ENCODE assay signal across 8 cellular contexts in the genomic region with DNA sequence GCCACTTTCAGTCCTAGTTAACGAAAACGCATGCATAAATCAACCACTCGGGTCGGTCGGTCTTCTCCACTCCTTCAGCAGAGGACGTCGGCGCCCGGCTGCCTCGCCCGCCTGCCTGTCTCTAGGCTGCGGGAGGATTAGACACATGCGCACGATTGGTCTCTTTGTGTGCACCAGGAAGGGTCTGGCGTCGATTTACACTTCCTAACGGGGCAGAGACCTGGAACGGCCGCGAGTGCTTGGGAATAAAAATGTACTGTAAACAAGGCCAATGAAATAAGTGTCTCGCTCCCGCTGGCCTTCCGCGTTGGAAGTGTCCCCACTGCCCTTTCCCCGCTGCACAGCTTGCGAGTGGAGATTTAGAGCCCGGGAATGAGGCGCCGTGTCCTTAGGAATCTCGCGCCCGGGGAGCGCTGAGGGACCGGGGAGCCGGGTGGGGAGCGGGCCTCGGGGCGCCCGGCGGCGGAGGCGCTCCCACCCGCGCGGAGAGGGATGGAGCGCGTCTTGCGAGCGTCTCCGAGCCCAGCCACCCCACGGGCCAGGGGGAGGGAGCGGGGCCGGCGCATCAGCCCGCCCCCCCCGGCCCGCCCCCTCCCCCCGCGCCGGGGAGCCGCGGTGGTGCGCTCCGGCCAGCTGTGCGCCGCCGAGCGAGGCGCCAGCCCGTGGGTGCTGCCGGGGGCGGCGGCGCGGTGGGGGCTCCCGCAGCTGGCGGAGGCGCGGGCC. TPM values are rescaled to one million over a fixed set of nuclear protein-coding genes. Genes with fewer than 3 reads are reported as not detected.
DNase-seq lines count a peak whose midpoint lies in the region; ATAC-seq and TF ChIP-seq lines count a peak whose summit lies in the region.
"Had no signal": no experiment of that assay in that cellular context is flagged by ENCODE, and none has a peak within 500 bp of the region (broad histone marks: within the 10 kb centered on the region; RNA-seq: fewer than 3 reads in every experiment).

A gene (plus strand): TSS at position 636 of the 723 bp plus-strand sequence.

- TF ChIP-seq POLR2A in body of pancreas (IDR thresholded peaks at IDR 0.05) (no peak), GM18505 (IDR thresholded peaks at IDR 0.05; ENCODE audit: borderline replicate concordance, extremely low read depth, insufficient read depth, insufficient read length) (no peak)

- H4K20me1 ChIP-seq in hepatocyte (ENCODE audit: insufficient read depth, poor library complexity, severe bottlenecking): no peaks in the 10 kb centered on the region

- TF ChIP-seq CTCF in body of pancreas (IDR thresholded peaks at IDR 0.05) (no peak), hepatocyte (IDR thresholded peaks at IDR 0.05; ENCODE audit: poor library complexity) (no peak)

- peak within 1 kb of the TSS; percentile 90 for H2AFZ ChIP-seq in hepatocyte

- H3K9me3 ChIP-seq in body of pancreas (no peaks in the 10 kb centered on the region), hepatocyte (ENCODE audit: low read depth) (no peaks in the 10 kb centered on the region)

- H3K4me1 ChIP-seq in body of pancreas (peaks cover 22% of the 10 kb centered on the region), hepatocyte (ENCODE audit: insufficient read depth) (peaks cover 3% of the 10 kb centered on the region)

- H3K4me3 ChIP-seq in H7 (ENCODE audit: insufficient read depth, low read depth, low read length) (peak within 1 kb of the TSS; percentile 70), body of pancreas (peak within 1 kb of the TSS; percentile 5 to 11), hepatocyte (peak within 1 kb of the TSS; percentile 81)

- H3K36me3 ChIP-seq in H7 (replicated peaks; ENCODE audit: control insufficient read depth, insufficient read depth, low read length) (no peaks in the 10 kb centered on the region), body of pancreas (replicated peaks in 1 of 2; ENCODE audit: insufficient read depth in 1 of 2, low read depth in 2 of 2) (no peaks in the 10 kb centered on the region), hepatocyte (replicated peaks; ENCODE audit: insufficient read depth, low read depth) (no peaks in the 10 kb centered on the region)

- no peaks in the 10 kb centered on the region for H3K9me2 ChIP-seq in hepatocyte (replicated peaks; ENCODE audit: insufficient read depth)

- peak; percentile 57 for ATAC-seq in body of pancreas
- ATAC-seq in HG03439 (IDR thresholded peaks at IDR 0.05; ENCODE audit: unreplicated experiment): no peak
- no peak for ATAC-seq in GM18505 (IDR thresholded peaks at IDR 0.05; ENCODE audit: unreplicated experiment)

- DNase-seq in H7: peak; percentile 73
- peak; percentile 55 for DNase-seq in NCI-H345 treated with DMSO at 0.1 percent for 48 hours (lab: John Stamatoyannopoulos, UW; ENCODE audit: unreplicated experiment)
- DNase-seq in body of pancreas: peak; percentile 21 to 40 (median 31)
- peak; percentile 81 for DNase-seq in hepatocyte (ENCODE audit: low spot score)
- peak; percentile 39 for DNase-seq in putamen (ENCODE audit: low spot score)

- H3K27ac ChIP-seq in body of pancreas (no peak within 1 kb of the TSS), hepatocyte (peak within 1 kb of the TSS; percentile 68)

- no peaks in the 10 kb centered on the region for H3K79me2 ChIP-seq in hepatocyte

- peaks cover 33% of the 10 kb centered on the region for H3K27me3 ChIP-seq in H7 (ENCODE audit: control insufficient read depth, insufficient read depth, low read length)
- no peaks in the 10 kb centered on the region for H3K27me3 ChIP-seq in body of pancreas
- peaks cover 24% of the 10 kb centered on the region for H3K27me3 ChIP-seq in hepatocyte

- 1% methylated on average over 46 to 57 of the region's 79 CpGs for WGBS in body of pancreas, 2 donors
- WGBS in hepatocyte (ENCODE audit: low lambda C conversion rate, missing lambda C conversion rate): under 1% methylated on average over 24 of the region's 79 CpGs

- intact Hi-C loops in body of pancreas (cut with DNase I): no loop called here

- H3K4me2 ChIP-seq in hepatocyte: peak within 1 kb of the TSS; percentile 96

RNA-seq across cellular contexts. Expression of the gene that starts here (rescaled TPM):
- 0.45 and 2.5 TPM in 2 replicates for total RNA-seq in H7 (2014; rRNA removed; shearing (Covaris generic))
- total RNA-seq in body of pancreas: under 1 TPM; under 0.01 to 0.66 TPM
- 2.0 and 2.6 TPM in 2 replicates for total RNA-seq in hepatocyte
- polyA plus RNA-seq in hepatocyte: 4.0 and 4.6 TPM in 2 replicates
- total RNA-seq: T-helper 1 cell treated with Interleukin-12 subunit alpha and Interleukin-12 subunit beta and Interleukin-4 antibody, amounts not matched to agents 30 ng/mL and 1 ng/mL, for 36 hours had no signal

Comparison
In these comparisons a context has a peak if more than half of its experiments do, and no peak if none do; other contexts are left out.
1. Peak in DNase-seq, ATAC-seq and H3K4me3 ChIP-seq in body of pancreas; RNA of the gene not detected or under 1 TPM.
2. DNase-seq: peak in every context shown above with its lines; median percentile 81 in hepatocyte; 73 in H7; 55 in NCI-H345 treated with DMSO at 0.1 percent for 48 hours; 39 in putamen; 31 in body of pancreas.
3. H3K4me3 ChIP-seq: peak in every context shown above with its lines; median percentile 81 in hepatocyte; 70 in H7; 8 in body of pancreas.